In the genomic region with DNA sequence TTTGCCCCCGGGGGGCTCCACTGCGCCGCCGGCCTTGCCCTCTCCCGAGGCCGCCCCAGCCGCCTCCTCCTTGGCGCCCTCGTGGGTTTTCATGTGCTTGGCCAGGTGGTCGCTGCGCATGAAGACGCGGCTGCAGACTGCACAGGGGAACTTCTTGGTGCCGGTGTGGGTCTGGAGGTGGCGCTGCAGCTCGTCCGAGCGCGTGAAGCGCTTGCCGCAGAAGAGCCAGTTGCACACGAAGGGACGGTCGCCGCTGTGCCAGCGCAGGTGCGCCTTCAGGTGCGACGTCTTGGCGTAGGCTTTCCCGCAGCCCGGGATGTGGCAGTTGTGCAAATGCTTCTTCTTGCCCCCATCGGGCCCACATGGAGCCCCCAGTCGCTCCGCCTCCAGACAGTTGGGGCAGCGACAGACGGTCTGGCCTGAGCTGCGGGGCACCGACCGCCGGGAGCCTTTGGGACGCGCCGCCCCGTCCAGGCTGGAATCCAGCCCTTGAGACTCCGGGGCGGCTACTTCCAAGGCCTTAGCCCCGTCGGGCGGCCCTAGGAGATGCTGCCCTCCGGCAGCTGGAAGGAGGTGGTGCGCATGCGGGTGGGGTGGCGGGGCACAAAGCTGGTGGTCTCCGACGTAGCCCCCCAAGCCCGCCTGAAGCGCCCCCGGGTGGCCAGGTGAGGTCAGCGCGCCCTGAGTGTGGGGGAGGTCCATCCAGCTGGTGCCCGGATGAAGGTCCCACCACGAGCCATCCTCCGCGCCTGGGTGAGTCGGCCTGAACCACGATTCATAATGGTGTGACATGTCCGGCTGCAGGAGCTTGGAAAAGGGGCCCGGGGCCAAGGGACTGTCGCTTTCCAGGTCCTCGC, we compare ENCODE assay signal across 2 cellular contexts.
A peak's percentile ranks its signal among the peaks of the same experiment; 100 is the strongest.
TF ChIP-seq lines count a peak whose summit lies in the region.

No MANE protein-coding gene starts in this region.

TF ChIP-seq in HepG2, 621 proteins besides CTCF, POLR2A, EP300 and RAD21 (continues in another document):
- TF ChIP-seq ISL2 (CRISPR knock-in tag; IDR thresholded peaks at IDR 0.05) (no peak), ZNF703 (CRISPR knock-in tag; IDR thresholded peaks at IDR 0.05; ENCODE audit: borderline replicate concordance) (no peak), PAF1 (CRISPR knock-in tag; IDR thresholded peaks at IDR 0.05) (no peak), GMEB1 (CRISPR knock-in tag; IDR thresholded peaks at IDR 0.05; ENCODE audit: borderline replicate concordance) (no peak), ZBTB7A (CRISPR knock-in tag; IDR thresholded peaks at IDR 0.05) (peak; percentile 37; the same call in 1 of the 2 replicates), ZEB1 (IDR thresholded peaks at IDR 0.05; ENCODE audit: insufficient replicate concordance, low read depth) (peak; percentile 69)
- TF ChIP-seq, protein P1, sequence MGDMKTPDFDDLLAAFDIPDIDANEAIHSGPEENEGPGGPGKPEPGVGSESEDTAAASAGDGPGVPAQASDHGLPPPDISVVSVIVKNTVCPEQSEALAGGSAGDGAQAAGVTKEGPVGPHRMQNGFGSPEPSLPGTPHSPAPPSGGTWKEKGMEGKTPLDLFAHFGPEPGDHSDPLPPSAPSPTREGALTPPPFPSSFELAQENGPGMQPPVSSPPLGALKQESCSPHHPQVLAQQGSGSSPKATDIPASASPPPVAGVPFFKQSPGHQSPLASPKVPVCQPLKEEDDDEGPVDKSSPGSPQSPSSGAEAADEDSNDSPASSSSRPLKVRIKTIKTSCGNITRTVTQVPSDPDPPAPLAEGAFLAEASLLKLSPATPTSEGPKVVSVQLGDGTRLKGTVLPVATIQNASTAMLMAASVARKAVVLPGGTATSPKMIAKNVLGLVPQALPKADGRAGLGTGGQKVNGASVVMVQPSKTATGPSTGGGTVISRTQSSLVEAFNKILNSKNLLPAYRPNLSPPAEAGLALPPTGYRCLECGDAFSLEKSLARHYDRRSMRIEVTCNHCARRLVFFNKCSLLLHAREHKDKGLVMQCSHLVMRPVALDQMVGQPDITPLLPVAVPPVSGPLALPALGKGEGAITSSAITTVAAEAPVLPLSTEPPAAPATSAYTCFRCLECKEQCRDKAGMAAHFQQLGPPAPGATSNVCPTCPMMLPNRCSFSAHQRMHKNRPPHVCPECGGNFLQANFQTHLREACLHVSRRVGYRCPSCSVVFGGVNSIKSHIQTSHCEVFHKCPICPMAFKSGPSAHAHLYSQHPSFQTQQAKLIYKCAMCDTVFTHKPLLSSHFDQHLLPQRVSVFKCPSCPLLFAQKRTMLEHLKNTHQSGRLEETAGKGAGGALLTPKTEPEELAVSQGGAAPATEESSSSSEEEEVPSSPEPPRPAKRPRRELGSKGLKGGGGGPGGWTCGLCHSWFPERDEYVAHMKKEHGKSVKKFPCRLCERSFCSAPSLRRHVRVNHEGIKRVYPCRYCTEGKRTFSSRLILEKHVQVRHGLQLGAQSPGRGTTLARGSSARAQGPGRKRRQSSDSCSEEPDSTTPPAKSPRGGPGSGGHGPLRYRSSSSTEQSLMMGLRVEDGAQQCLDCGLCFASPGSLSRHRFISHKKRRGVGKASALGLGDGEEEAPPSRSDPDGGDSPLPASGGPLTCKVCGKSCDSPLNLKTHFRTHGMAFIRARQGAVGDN (CRISPR knock-in tag; IDR thresholded peaks at IDR 0.05) = no peak
- TF ChIP-seq, protein P2, sequence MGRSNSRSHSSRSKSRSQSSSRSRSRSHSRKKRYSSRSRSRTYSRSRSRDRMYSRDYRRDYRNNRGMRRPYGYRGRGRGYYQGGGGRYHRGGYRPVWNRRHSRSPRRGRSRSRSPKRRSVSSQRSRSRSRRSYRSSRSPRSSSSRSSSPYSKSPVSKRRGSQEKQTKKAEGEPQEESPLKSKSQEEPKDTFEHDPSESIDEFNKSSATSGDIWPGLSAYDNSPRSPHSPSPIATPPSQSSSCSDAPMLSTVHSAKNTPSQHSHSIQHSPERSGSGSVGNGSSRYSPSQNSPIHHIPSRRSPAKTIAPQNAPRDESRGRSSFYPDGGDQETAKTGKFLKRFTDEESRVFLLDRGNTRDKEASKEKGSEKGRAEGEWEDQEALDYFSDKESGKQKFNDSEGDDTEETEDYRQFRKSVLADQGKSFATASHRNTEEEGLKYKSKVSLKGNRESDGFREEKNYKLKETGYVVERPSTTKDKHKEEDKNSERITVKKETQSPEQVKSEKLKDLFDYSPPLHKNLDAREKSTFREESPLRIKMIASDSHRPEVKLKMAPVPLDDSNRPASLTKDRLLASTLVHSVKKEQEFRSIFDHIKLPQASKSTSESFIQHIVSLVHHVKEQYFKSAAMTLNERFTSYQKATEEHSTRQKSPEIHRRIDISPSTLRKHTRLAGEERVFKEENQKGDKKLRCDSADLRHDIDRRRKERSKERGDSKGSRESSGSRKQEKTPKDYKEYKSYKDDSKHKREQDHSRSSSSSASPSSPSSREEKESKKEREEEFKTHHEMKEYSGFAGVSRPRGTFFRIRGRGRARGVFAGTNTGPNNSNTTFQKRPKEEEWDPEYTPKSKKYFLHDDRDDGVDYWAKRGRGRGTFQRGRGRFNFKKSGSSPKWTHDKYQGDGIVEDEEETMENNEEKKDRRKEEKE (IDR thresholded peaks at IDR 0.05) = no peak

TF ChIP-seq in SK-N-SH treated with all-trans-retinoic acid at 6 μM for 48 hours, 23 proteins besides CTCF, POLR2A, EP300 and RAD21:
- TF ChIP-seq ARNTL (CRISPR knock-in tag; IDR thresholded peaks at IDR 0.05; ENCODE audit: borderline replicate concordance, low read depth) = no peak
- TF ChIP-seq TSHZ2 (CRISPR knock-in tag; IDR thresholded peaks at IDR 0.05) = no peak
- no peak for TF ChIP-seq PATZ1 (CRISPR knock-in tag; IDR thresholded peaks at IDR 0.05; ENCODE audit: borderline replicate concordance)
- no peak for TF ChIP-seq PPARA (CRISPR knock-in tag; IDR thresholded peaks at IDR 0.05; ENCODE audit: borderline replicate concordance)
- no peak for TF ChIP-seq ZFP3 (CRISPR knock-in tag; IDR thresholded peaks at IDR 0.05)
- no peak for TF ChIP-seq ZC3H10 (CRISPR knock-in tag; IDR thresholded peaks at IDR 0.05)
- TF ChIP-seq CSRNP3 (CRISPR knock-in tag; IDR thresholded peaks at IDR 0.05) = no peak
- no peak for TF ChIP-seq POU6F1 (CRISPR knock-in tag; IDR thresholded peaks at IDR 0.05; ENCODE audit: borderline replicate concordance, low read depth)
- TF ChIP-seq RARB (CRISPR knock-in tag; IDR thresholded peaks at IDR 0.05) = no peak
- TF ChIP-seq SNAI2 (CRISPR knock-in tag; IDR thresholded peaks at IDR 0.05) = no peak
- TF ChIP-seq OSR1 (CRISPR knock-in tag; IDR thresholded peaks at IDR 0.05) = no peak
- TF ChIP-seq ISL1 (CRISPR knock-in tag; IDR thresholded peaks at IDR 0.05) = no peak
- TF ChIP-seq ZNF70 (CRISPR knock-in tag; IDR thresholded peaks at IDR 0.05) = no peak
- no peak for TF ChIP-seq CSDC2 (CRISPR knock-in tag; IDR thresholded peaks at IDR 0.05)
- no peak for TF ChIP-seq ZFP30 (CRISPR knock-in tag; IDR thresholded peaks at IDR 0.05)
- TF ChIP-seq TOX (CRISPR knock-in tag; IDR thresholded peaks at IDR 0.05; ENCODE audit: borderline replicate concordance) = no peak
- no peak for TF ChIP-seq ZNF565 (CRISPR knock-in tag; conservative IDR thresholded peaks at IDR 0.05; ENCODE audit: low read depth)
- TF ChIP-seq ESRRG (CRISPR knock-in tag; IDR thresholded peaks at IDR 0.05) = no peak
TF ChIP-seq in SK-N-SH treated with all-trans-retinoic acid at 6 μM for 48 hours: peak in this region for 0.
